26 cellular contexts compared by ENCODE assay signal in the genomic region with DNA sequence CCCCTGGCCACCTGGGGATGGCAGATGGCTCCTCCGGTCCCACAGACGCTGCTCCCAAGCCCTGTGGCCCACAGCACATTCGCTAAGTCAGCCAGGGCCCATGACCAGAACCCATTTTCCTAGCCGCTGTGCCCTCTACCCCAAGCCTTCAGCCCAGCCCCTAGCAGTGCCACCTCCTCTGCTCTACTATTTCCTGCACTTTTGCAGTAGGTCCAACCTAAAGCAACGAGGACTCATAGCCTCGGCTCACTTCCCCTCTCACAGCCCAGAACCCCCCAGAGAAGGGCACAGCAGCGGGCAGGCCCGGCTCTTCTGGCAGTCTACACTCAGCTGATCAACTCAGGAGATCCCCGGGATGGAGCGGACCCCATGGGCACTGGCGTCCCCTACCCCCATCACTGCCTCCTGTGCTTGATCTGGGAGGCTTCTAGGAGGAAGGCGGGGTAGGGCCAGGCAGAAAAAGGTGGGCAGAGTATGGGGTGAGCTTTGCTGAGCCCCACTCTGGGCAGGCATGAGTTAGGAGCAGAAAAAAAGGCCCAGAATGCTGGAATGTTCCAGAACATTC.
"Had no signal": no experiment of that assay in that cellular context is flagged by ENCODE, and none has a peak within 500 bp of the region (broad histone marks: within the 10 kb centered on the region; RNA-seq: fewer than 3 reads in every experiment).

No MANE protein-coding gene starts in this region.

- H3K27ac Mint-ChIP-seq: activated CD8-positive, alpha-beta T cell treated with anti-CD3 and anti-CD28 coated beads, Interleukin-2, amount 10 ng/mL, durations not matched to agents 7 days and 5 days; activated naive CD8-positive, alpha-beta T cell treated with anti-CD3 and anti-CD28 coated beads, Interleukin-2, amount 50 U/mL, for 24 hours; activated T-helper 1 cell treated with anti-CD3 and anti-CD28 coated beads, Interleukin-12 subunit alpha, Interleukin-12 subunit beta, Interleukin-2, Interleukin-4 antibody, amounts not matched to agents 30 ng/mL and 10 ng/mL and 1 ng/mL, durations not matched to agents 14 hours and 24 hours and 36 hours; effector memory CD8-positive, alpha-beta T cell; memory B cell; stimulated activated effector memory CD8-positive, alpha-beta T cell treated with anti-CD3 and anti-CD28 coated beads, Interleukin-12 subunit alpha, Interleukin-12 subunit beta, amount 100 ng/mL, for 72 hours; stimulated activated naive CD8-positive, alpha-beta T cell treated with anti-CD3 and anti-CD28 coated beads, Interleukin-15, amount 100 ng/mL, for 72 hours; T-helper 2 cell treated with Interferon-gamma antibody and Interleukin-4, amounts not matched to agents 5 μg/mL and 100 μg/mL, for 36 hours had no signal

- H3K4me3 ChIP-seq: colonic mucosa, dorsolateral prefrontal cortex, pancreas, psoas muscle, right lobe of liver, skin epidermis, tibial artery had no signal

- H3K4me1 Mint-ChIP-seq: activated naive CD8-positive, alpha-beta T cell treated with anti-CD3 and anti-CD28 coated beads, Interleukin-2, amount 50 U/mL, for 24 hours had no signal

- H3K36me3 Mint-ChIP-seq: brain; memory B cell; stimulated activated effector memory CD8-positive, alpha-beta T cell treated with anti-CD3 and anti-CD28 coated beads, Interleukin-12 subunit alpha, Interleukin-12 subunit beta, amount 100 ng/mL, for 72 hours had no signal

- H3K36me3 ChIP-seq: colonic mucosa, pancreas, right lobe of liver, tibial artery had no signal

- H3K9me3 Mint-ChIP-seq: activated naive CD8-positive, alpha-beta T cell treated with anti-CD3 and anti-CD28 coated beads, Interleukin-2, amount 50 U/mL, for 24 hours; effector memory CD8-positive, alpha-beta T cell; stimulated activated effector memory CD8-positive, alpha-beta T cell treated with anti-CD3 and anti-CD28 coated beads, Interleukin-12 subunit alpha, Interleukin-12 subunit beta, amount 100 ng/mL, for 72 hours; T-helper 2 cell treated with Interferon-gamma antibody and Interleukin-4, amounts not matched to agents 5 μg/mL and 100 μg/mL, for 36 hours had no signal

- H3K9me3 ChIP-seq: colonic mucosa, pancreas, psoas muscle, right lobe of liver, tibial artery had no signal

- H3K4me3 Mint-ChIP-seq: activated CD8-positive, alpha-beta T cell treated with anti-CD3 and anti-CD28 coated beads, Interleukin-2, amount 10 ng/mL, durations not matched to agents 7 days and 5 days; activated naive CD8-positive, alpha-beta T cell treated with anti-CD3 and anti-CD28 coated beads, Interleukin-2, amount 50 U/mL, for 24 hours; activated T-helper 1 cell treated with anti-CD3 and anti-CD28 coated beads, Interleukin-12 subunit alpha, Interleukin-12 subunit beta, Interleukin-2, Interleukin-4 antibody, amounts not matched to agents 30 ng/mL and 10 ng/mL and 1 ng/mL, durations not matched to agents 14 hours and 24 hours and 36 hours; brain; effector memory CD8-positive, alpha-beta T cell; memory B cell; stimulated activated effector memory CD8-positive, alpha-beta T cell treated with anti-CD3 and anti-CD28 coated beads, Interleukin-12 subunit alpha, Interleukin-12 subunit beta, amount 100 ng/mL, for 72 hours; stimulated activated naive CD8-positive, alpha-beta T cell treated with anti-CD3 and anti-CD28 coated beads, Interleukin-15, amount 100 ng/mL, for 72 hours; T-helper 2 cell treated with Interferon-gamma antibody and Interleukin-4, amounts not matched to agents 5 μg/mL and 100 μg/mL, for 36 hours had no signal

- H3K27me3 ChIP-seq: colonic mucosa, pancreas, right lobe of liver, tibial artery had no signal

- H3K27ac ChIP-seq: colonic mucosa, dorsolateral prefrontal cortex, pancreas, psoas muscle, right lobe of liver, skin epidermis, tibial artery, VCaP had no signal

- DNase-seq: activated CD4-positive, alpha-beta T cell treated with anti-CD3 and anti-CD28 coated beads for 1 hour; activated CD4-positive, alpha-beta T cell treated with anti-CD3 and anti-CD28 coated beads, Interleukin-2, amount 50 U/mL, for 1 hour; activated CD8-positive, alpha-beta T cell treated with anti-CD3 and anti-CD28 coated beads, Interleukin-2, amount 10 ng/mL, durations not matched to agents 7 days and 5 days; activated gamma-delta T cell; activated naive CD4-positive, alpha-beta T cell treated with anti-CD3 and anti-CD28 coated beads, Interleukin-2, amount 50 U/mL, for 16 hours; activated naive CD8-positive, alpha-beta T cell treated with anti-CD3 and anti-CD28 coated beads, Interleukin-2, amount 50 U/mL, for 24 hours; anterior cingulate cortex; caudate nucleus; colonic mucosa; dorsolateral prefrontal cortex; effector memory CD8-positive, alpha-beta T cell; foreskin melanocyte; hippocampal formation; stimulated activated CD4-positive, alpha-beta T cell treated with anti-CD3 and anti-CD28 coated beads, Interleukin-2, amount 100 ng/mL, for 24 hours; stimulated activated naive CD8-positive, alpha-beta T cell treated with anti-CD3 and anti-CD28 coated beads, Interleukin-15, amount 100 ng/mL, for 72 hours; tibial artery had no signal

- H3K4me1 ChIP-seq: colonic mucosa, psoas muscle had no signal
